In the genomic region with DNA sequence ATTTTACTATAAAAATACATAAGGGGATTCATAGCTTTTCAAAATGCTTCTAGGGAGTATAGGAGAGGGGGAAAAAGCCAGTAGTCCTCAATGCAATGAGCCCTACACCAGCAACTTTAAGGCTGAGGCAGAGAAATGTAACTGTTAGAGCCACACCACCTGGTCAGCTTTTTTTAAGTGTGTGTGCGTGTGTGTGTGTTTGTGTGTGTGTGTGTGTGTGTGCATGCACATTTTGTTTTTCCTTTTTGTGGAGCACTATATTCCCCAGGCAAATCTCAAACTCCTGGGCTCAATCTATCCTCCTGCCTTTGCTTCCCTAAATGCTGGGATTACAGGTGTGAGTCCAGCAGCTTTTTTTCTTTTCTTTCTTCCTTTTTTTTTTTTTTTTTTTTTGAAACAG, we compare ENCODE assay signal across 26 cellular contexts.
"Had no signal": no experiment of that assay in that cellular context is flagged by ENCODE, and none has a peak within 500 bp of the region (broad histone marks: within the 10 kb centered on the region; RNA-seq: fewer than 3 reads in every experiment).

No MANE protein-coding gene starts in this region.

- FAIRE-seq: endometrium, islet of Langerhans, keratinocyte had no signal

- H3K27ac ChIP-seq: epithelial cell of prostate, esophagus squamous epithelium, gastrocnemius medialis, heart right ventricle, left lung, lower lobe of right lung had no signal

- DNase-seq: cortex of kidney; effector CD8-positive, alpha-beta T cell; effector memory CD8-positive, alpha-beta T cell; endodermal cell; erythroblast; esophagus squamous epithelium; foreskin fibroblast; foreskin melanocyte; gastrocnemius medialis; glutamatergic neuron; head of caudate nucleus; heart right ventricle; hippocampal formation; left cardiac atrium; left lung; left ventricle myocardium superior; lower lobe of right lung; mesenchymal stem cell; mucosa of descending colon; naive B cell; naive thymus-derived CD8-positive, alpha-beta T cell had no signal

- H3K36me3 ChIP-seq: esophagus squamous epithelium, gastrocnemius medialis, heart right ventricle, left lung, lower lobe of right lung had no signal

- H3K4me3 ChIP-seq: esophagus squamous epithelium, gastrocnemius medialis, heart right ventricle, left lung, lower lobe of right lung, mucosa of descending colon had no signal

- H3K4me1 ChIP-seq: gastrocnemius medialis, lower lobe of right lung had no signal

- ATAC-seq: effector memory CD8-positive, alpha-beta T cell; esophagus mucosa; gastrocnemius medialis; heart right ventricle; left cardiac atrium; left lung; left ventricle myocardium superior; lower lobe of right lung; mucosa of descending colon; naive thymus-derived CD8-positive, alpha-beta T cell had no signal

- H3K9me3 ChIP-seq: esophagus squamous epithelium, gastrocnemius medialis, heart right ventricle, left lung, lower lobe of right lung, mucosa of descending colon had no signal
